Comparison of ENCODE assay signal across 9 cellular contexts in genomic region chrX:40420899-40421729, GRCh38.
DNase-seq lines count a peak whose midpoint lies in the region; ATAC-seq and TF ChIP-seq lines count a peak whose summit lies in the region.
"Had no signal": no experiment of that assay in that cellular context is flagged by ENCODE, and none has a peak within 500 bp of the region (broad histone marks: within the 10 kb centered on the region; RNA-seq: fewer than 3 reads in every experiment).

No MANE protein-coding gene starts in this region.

- in situ Hi-C loops in KBM-7 (cut with MboI; ENCODE audit: low pct_unique_long_range_greater_than_20kb, low sequenced_read_pairs): no loop called here

- H3K27ac ChIP-seq in caudate nucleus (ENCODE audit: low read depth, low read length): peak overlapping the region; percentile 63

- no peak for TF ChIP-seq CTCF in foreskin fibroblast (IDR thresholded peaks at IDR 0.05; ENCODE audit: low read depth, low read length)

- DNase-seq in caudate nucleus (lab: John Stamatoyannopoulos, UW) (peak in 59 of 61 donors; percentile 2 to 80 (median 48)), posterior cingulate gyrus (peak in 9 of 10 donors; percentile 49 to 96 (median 65)), KBM-7 (no peak), foreskin fibroblast (no peak)
- DNase-seq in stimulated activated CD4-positive, alpha-beta T cell treated with anti-CD3 and anti-CD28 coated beads, Interleukin-2, amount 100 ng/mL, for 48 hours: no peak
- DNase-seq: activated naive CD4-positive, alpha-beta T cell; NCI-H1694 treated with DMSO at 0.1 percent for 48 hours had no signal

- intact Hi-C loops in posterior cingulate gyrus (cut with DNase I): loop anchor here (5.0 kb wide), 1 partner anchor 36 kb away; no protein-coding TSS in a partner anchor

- no peak overlapping the region for H3K4me3 ChIP-seq in foreskin fibroblast (ENCODE audit: low read depth in 1 of 2, low read length in 2 of 2)

- ATAC-seq in GM18870 (IDR thresholded peaks at IDR 0.05; ENCODE audit: unreplicated experiment): peak; percentile 49
- peak; percentile 85 for ATAC-seq in HG03432 (IDR thresholded peaks at IDR 0.05; ENCODE audit: unreplicated experiment)

Comparison
In these comparisons a context has a peak if more than half of its experiments do, and no peak if none do; other contexts are left out.
1. DNase-seq: peak in caudate nucleus (59 of 61) and posterior cingulate gyrus (9 of 10); none in KBM-7 (single experiment), stimulated activated CD4-positive, alpha-beta T cell treated with anti-CD3 and anti-CD28 coated beads, Interleukin-2, amount 100 ng/mL, for 48 hours (0 of 2) and foreskin fibroblast (0 of 2).